In the genomic region with DNA sequence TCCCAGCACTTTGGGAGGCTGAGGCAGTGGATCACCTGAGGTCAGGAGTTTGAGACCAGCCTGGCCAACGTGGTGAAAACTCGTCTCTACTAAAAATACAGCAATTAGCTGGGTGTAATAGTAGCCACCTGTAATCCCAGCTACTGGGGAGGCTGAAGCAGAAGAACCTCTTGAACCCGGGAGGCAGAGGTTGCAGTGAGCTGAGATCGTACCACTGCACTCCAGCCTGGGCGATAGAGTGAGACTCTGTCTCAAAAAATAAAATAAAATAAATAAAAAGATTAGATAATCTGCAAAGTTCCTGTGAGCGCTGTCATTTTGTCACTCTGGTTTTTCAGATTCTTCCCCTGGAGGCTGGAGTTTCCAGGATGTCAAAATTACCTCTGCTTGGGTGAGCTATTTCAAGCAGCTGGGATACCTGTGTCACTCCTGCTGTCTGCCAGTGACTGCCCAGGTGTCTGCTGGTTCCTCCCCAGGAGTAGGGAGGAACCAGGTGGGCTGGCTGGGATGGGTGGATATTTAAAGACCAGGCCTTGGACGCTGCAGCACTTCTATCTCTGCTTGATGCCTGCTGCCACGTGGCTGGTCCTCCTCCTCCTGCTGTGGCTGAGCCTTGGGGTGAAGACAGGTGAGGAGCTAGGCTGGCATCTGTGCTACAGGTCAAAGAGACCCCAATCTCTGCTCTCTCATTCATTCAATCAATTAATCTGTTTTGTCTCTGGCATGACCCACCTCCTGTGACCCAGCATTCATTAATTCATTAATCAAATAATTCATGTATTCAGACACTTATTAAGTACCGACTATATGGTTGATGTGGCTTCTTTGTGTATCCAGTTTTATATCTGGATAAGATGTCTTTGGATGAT, we compare ENCODE assay signal across 14 cellular contexts. TPM values are rescaled to one million over a fixed set of nuclear protein-coding genes. Genes with fewer than 3 reads are reported as not detected.
"Had no signal": no experiment of that assay in that cellular context is flagged by ENCODE, and none has a peak within 500 bp of the region (broad histone marks: within the 10 kb centered on the region; RNA-seq: fewer than 3 reads in every experiment).

No MANE protein-coding gene starts in this region.

- H3K9me3 ChIP-seq: adrenal gland, body of pancreas, right atrium auricular region, upper lobe of left lung had no signal

- ATAC-seq: body of pancreas had no signal

- H3K9me3 Mint-ChIP-seq: activated CD4-positive, alpha-beta memory T cell treated with anti-CD3 and anti-CD28 coated beads for 36 hours; activated naive CD4-positive, alpha-beta T cell treated with anti-CD3 and anti-CD28 coated beads, Interleukin-2, amount 10 ng/mL, durations not matched to agents 7 days and 5 days; dendritic cell treated with granulocyte-macrophage colony-stimulating factor and Interleukin-4, amounts not matched to agents 40 ng/mL and 50 ng/mL, for 4 days had no signal

- H3K27me3 ChIP-seq: adrenal gland, body of pancreas, neural progenitor cell, right atrium auricular region, upper lobe of left lung had no signal

- DNase-seq: activated CD4-positive, alpha-beta memory T cell treated with anti-CD3 and anti-CD28 coated beads for 36 hours; activated naive CD4-positive, alpha-beta T cell treated with anti-CD3 and anti-CD28 coated beads, Interleukin-2, amount 10 ng/mL, durations not matched to agents 7 days and 5 days; body of pancreas; hippocampal formation; small intestine; stimulated activated naive CD4-positive, alpha-beta T cell; SW 1271; T-helper 9 cell; upper lobe of left lung had no signal

- H3K4me3 ChIP-seq: adrenal gland, body of pancreas, neural progenitor cell, right atrium auricular region, upper lobe of left lung had no signal

- H3K4me3 Mint-ChIP-seq: activated CD4-positive, alpha-beta memory T cell treated with anti-CD3 and anti-CD28 coated beads for 36 hours; activated naive CD4-positive, alpha-beta T cell treated with anti-CD3 and anti-CD28 coated beads, Interleukin-2, amount 10 ng/mL, durations not matched to agents 7 days and 5 days; dendritic cell treated with granulocyte-macrophage colony-stimulating factor and Interleukin-4, amounts not matched to agents 40 ng/mL and 50 ng/mL, for 4 days; neural progenitor cell had no signal

- H3K4me1 Mint-ChIP-seq: activated naive CD4-positive, alpha-beta T cell treated with anti-CD3 and anti-CD28 coated beads, Interleukin-2, amount 10 ng/mL, durations not matched to agents 7 days and 5 days had no signal

- H3K27ac ChIP-seq: adrenal gland, body of pancreas, neural progenitor cell, right atrium auricular region, upper lobe of left lung had no signal

- H3K36me3 ChIP-seq: neural progenitor cell had no signal

- H3K27ac Mint-ChIP-seq: activated CD4-positive, alpha-beta memory T cell treated with anti-CD3 and anti-CD28 coated beads for 36 hours; activated naive CD4-positive, alpha-beta T cell treated with anti-CD3 and anti-CD28 coated beads, Interleukin-2, amount 10 ng/mL, durations not matched to agents 7 days and 5 days; dendritic cell treated with granulocyte-macrophage colony-stimulating factor and Interleukin-4, amounts not matched to agents 40 ng/mL and 50 ng/mL, for 4 days; neural progenitor cell had no signal

- H3K27me3 Mint-ChIP-seq: activated CD4-positive, alpha-beta memory T cell treated with anti-CD3 and anti-CD28 coated beads for 36 hours; activated naive CD4-positive, alpha-beta T cell treated with anti-CD3 and anti-CD28 coated beads, Interleukin-2, amount 10 ng/mL, durations not matched to agents 7 days and 5 days; dendritic cell treated with granulocyte-macrophage colony-stimulating factor and Interleukin-4, amounts not matched to agents 40 ng/mL and 50 ng/mL, for 4 days had no signal

- H3K4me1 ChIP-seq: body of pancreas, upper lobe of left lung had no signal

RNA-seq across cellular contexts. Expression of a gene that starts 19.5 kb away (rescaled TPM):
- total RNA-seq: glomerular endothelial cell had no signal
